ENCODE assay signal across 9 cellular contexts in the genomic region with DNA sequence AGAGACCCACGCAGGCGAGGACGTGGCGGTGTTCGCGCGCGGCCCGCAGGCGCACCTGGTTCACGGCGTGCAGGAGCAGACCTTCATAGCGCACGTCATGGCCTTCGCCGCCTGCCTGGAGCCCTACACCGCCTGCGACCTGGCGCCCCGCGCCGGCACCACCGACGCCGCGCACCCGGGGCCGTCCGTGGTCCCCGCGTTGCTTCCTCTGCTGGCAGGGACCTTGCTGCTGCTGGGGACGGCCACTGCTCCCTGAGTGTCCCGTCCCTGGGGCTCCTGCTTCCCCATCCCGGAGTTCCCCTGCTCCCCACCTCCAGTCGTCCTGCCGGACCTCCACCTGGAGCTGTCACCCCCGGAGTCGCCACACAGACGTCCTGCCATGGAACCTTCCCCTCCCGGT. TPM values are rescaled to one million over a fixed set of nuclear protein-coding genes. Genes with fewer than 3 reads are reported as not detected.
"Had no signal": no experiment of that assay in that cellular context is flagged by ENCODE, and none has a peak within 500 bp of the region (broad histone marks: within the 10 kb centered on the region; RNA-seq: fewer than 3 reads in every experiment).

No MANE protein-coding gene starts in this region.

RNA-seq across cellular contexts. Expression of a gene that starts 3.0 kb away (rescaled TPM):
- total RNA-seq: HepG2, HT-29, IMR-90, NCI-H460, Peyer's patch, Right ventricle myocardium inferior, RPMI7951, SJCRH30 had no signal
- polyA plus RNA-seq: HepG2, IMR-90 had no signal

RNA-seq across cellular contexts. Expression of a gene that starts 31.1 kb away (rescaled TPM):
- total RNA-seq: HepG2, IMR-90, NCI-H460, Peyer's patch, Right ventricle myocardium inferior, RPMI7951, SJCRH30 had no signal
- polyA plus RNA-seq: HepG2, IMR-90 had no signal

RNA-seq across cellular contexts. Expression of a gene that starts 46.3 kb away (rescaled TPM):
- total RNA-seq: HepG2, HT-29, IMR-90, NCI-H460, PC-9, Right ventricle myocardium inferior, RPMI7951, SJCRH30 had no signal
- polyA plus RNA-seq: HepG2, IMR-90 had no signal
